In the genomic region with DNA sequence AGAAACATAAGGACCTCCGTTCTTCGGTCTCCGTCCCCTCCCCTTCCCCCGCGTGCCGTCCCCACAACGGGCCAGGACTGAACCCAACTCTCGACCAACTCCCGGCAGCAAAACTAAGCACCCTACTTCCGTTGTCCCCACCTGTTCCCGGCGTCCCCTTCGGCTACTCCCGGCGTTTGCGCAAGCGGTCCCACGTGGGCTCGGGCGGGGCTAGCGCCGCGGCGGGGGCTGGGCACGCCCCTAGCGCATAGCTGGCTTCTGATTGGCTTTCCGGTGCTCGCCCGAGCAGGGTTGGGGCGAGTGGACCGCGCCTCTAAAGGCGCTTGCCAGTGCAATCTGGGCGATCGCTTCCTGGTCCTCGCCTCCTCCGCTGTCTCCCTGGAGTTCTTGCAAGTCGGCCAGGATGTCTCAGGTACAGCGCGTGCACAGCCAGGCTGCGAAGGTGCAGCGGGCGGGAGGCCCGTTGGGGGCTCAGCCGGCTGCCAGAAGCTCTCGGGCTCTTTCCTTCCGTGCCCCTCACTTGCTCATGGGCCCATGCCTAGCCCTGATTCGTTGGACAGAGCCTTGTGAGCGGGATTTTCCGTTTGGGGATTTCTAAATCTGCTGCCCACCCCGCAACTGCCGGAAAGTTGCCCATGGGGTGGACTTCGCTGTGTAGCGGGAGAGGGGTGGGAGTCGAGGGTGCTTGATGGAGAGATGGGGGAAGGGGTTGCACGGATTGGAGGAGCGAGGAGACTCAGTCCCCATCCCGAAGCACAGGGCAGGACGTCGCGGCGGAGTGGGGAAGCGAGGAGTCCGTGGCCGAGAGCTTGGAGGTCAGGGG, we compare ENCODE assay signal across 1 cellular context.
TF ChIP-seq lines count a peak whose summit lies in the region.

TSS of gene C2orf76 (minus strand) at position 186 of the 823 bp plus-strand sequence. CDS start 26,875 bp downstream, outside the sequence.
TSS of gene DBI (plus strand) at position 329 of the 823 bp plus-strand sequence. CDS start at position 404, 75 bp downstream.

TF ChIP-seq in HepG2, 621 proteins besides CTCF, POLR2A, EP300 and RAD21 (continued from another document and continues in another):
- TF ChIP-seq UBTF (CRISPR knock-in tag; IDR thresholded peaks at IDR 0.05), result peak; percentile 61
- peak; percentile 89; the same call in 1 of the 2 replicates for TF ChIP-seq TBX2 (CRISPR knock-in tag; IDR thresholded peaks at IDR 0.05; ENCODE audit: borderline replicate concordance)
- peak; percentile 99 for TF ChIP-seq ZNF501 (CRISPR knock-in tag; IDR thresholded peaks at IDR 0.05)
- no peak; the same call in 1 of the 2 replicates for TF ChIP-seq EED (CRISPR knock-in tag; IDR thresholded peaks at IDR 0.05)
- TF ChIP-seq, protein P1, sequence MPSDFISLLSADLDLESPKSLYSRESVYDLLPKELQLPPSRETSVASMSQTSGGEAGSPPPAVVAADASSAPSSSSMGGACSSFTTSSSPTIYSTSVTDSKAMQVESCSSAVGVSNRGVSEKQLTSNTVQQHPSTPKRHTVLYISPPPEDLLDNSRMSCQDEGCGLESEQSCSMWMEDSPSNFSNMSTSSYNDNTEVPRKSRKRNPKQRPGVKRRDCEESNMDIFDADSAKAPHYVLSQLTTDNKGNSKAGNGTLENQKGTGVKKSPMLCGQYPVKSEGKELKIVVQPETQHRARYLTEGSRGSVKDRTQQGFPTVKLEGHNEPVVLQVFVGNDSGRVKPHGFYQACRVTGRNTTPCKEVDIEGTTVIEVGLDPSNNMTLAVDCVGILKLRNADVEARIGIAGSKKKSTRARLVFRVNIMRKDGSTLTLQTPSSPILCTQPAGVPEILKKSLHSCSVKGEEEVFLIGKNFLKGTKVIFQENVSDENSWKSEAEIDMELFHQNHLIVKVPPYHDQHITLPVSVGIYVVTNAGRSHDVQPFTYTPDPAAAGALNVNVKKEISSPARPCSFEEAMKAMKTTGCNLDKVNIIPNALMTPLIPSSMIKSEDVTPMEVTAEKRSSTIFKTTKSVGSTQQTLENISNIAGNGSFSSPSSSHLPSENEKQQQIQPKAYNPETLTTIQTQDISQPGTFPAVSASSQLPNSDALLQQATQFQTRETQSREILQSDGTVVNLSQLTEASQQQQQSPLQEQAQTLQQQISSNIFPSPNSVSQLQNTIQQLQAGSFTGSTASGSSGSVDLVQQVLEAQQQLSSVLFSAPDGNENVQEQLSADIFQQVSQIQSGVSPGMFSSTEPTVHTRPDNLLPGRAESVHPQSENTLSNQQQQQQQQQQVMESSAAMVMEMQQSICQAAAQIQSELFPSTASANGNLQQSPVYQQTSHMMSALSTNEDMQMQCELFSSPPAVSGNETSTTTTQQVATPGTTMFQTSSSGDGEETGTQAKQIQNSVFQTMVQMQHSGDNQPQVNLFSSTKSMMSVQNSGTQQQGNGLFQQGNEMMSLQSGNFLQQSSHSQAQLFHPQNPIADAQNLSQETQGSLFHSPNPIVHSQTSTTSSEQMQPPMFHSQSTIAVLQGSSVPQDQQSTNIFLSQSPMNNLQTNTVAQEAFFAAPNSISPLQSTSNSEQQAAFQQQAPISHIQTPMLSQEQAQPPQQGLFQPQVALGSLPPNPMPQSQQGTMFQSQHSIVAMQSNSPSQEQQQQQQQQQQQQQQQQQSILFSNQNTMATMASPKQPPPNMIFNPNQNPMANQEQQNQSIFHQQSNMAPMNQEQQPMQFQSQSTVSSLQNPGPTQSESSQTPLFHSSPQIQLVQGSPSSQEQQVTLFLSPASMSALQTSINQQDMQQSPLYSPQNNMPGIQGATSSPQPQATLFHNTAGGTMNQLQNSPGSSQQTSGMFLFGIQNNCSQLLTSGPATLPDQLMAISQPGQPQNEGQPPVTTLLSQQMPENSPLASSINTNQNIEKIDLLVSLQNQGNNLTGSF (CRISPR knock-in tag; IDR thresholded peaks at IDR 0.05), result 0 out of 2 replicates have a peak, but pooled peaks have one; percentile 70
- TF ChIP-seq SP5 (CRISPR knock-in tag; IDR thresholded peaks at IDR 0.05; ENCODE audit: borderline replicate concordance, low read depth), result peak; percentile 84
- TF ChIP-seq ZNF251 (CRISPR knock-in tag; IDR thresholded peaks at IDR 0.05), result no peak
- peak; percentile 22; the same call in 1 of the 2 replicates for TF ChIP-seq MTF2 (CRISPR knock-in tag; IDR thresholded peaks at IDR 0.05; ENCODE audit: borderline replicate concordance)
- TF ChIP-seq ZNF34 (CRISPR knock-in tag; IDR thresholded peaks at IDR 0.05; ENCODE audit: borderline replicate concordance), result peak; percentile 66; the same call in 1 of the 2 replicates
- peak; percentile 36; the same call in 1 of the 2 replicates for TF ChIP-seq NCOR1 (IDR thresholded peaks at IDR 0.05; ENCODE audit: borderline replicate concordance, low read length)
- peak; percentile 19; the same call in 1 of the 2 replicates for TF ChIP-seq ZNF749 (CRISPR knock-in tag; IDR thresholded peaks at IDR 0.05; ENCODE audit: borderline replicate concordance)
- peak; percentile 19; the same call in 1 of the 2 replicates for TF ChIP-seq TP53 (CRISPR knock-in tag; conservative IDR thresholded peaks at IDR 0.05)
- no peak for TF ChIP-seq HDAC6 (IDR thresholded peaks at IDR 0.05; ENCODE audit: low read depth, low read length)
- TF ChIP-seq GPN1 (CRISPR knock-in tag; IDR thresholded peaks at IDR 0.05; ENCODE audit: borderline replicate concordance), result 0 out of 2 replicates have a peak, but pooled peaks have one; percentile 18
- peak; percentile 96; the same call in 1 of the 2 replicates for TF ChIP-seq KDM4B (CRISPR knock-in tag; IDR thresholded peaks at IDR 0.05)
- no peak for TF ChIP-seq NR2F6 (IDR thresholded peaks at IDR 0.05)
- peak; percentile 80; the same call in 1 of the 2 replicates for TF ChIP-seq NR2F6 (CRISPR knock-in tag; IDR thresholded peaks at IDR 0.05)
- TF ChIP-seq ZNF44 (CRISPR knock-in tag; IDR thresholded peaks at IDR 0.05), result no peak; the same call in 1 of the 2 replicates
- no peak for TF ChIP-seq ZNF496 (CRISPR knock-in tag; IDR thresholded peaks at IDR 0.05; ENCODE audit: insufficient replicate concordance)
- peak; percentile 97; the same call in 1 of the 2 replicates for TF ChIP-seq SRY (CRISPR knock-in tag; IDR thresholded peaks at IDR 0.05)
- peak; percentile 87 for TF ChIP-seq HOXA3 (CRISPR knock-in tag; IDR thresholded peaks at IDR 0.05)
- TF ChIP-seq FOSL1 (CRISPR knock-in tag; IDR thresholded peaks at IDR 0.05; ENCODE audit: borderline replicate concordance), result no peak
- peak; percentile 98 for TF ChIP-seq DRAP1 (CRISPR knock-in tag; IDR thresholded peaks at IDR 0.05)
- TF ChIP-seq ZBTB14 (CRISPR knock-in tag; IDR thresholded peaks at IDR 0.05), result no peak
- TF ChIP-seq, protein P2, sequence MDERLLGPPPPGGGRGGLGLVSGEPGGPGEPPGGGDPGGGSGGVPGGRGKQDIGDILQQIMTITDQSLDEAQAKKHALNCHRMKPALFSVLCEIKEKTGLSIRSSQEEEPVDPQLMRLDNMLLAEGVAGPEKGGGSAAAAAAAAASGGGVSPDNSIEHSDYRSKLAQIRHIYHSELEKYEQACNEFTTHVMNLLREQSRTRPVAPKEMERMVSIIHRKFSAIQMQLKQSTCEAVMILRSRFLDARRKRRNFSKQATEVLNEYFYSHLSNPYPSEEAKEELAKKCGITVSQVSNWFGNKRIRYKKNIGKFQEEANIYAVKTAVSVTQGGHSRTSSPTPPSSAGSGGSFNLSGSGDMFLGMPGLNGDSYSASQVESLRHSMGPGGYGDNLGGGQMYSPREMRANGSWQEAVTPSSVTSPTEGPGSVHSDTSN (CRISPR knock-in tag; IDR thresholded peaks at IDR 0.05), result no peak
- TF ChIP-seq ZNF407 (CRISPR knock-in tag; IDR thresholded peaks at IDR 0.05; ENCODE audit: not compliant biosample characterization), result peak; percentile 48
- TF ChIP-seq MYC (CRISPR knock-in tag; IDR thresholded peaks at IDR 0.05; ENCODE audit: borderline replicate concordance), result peak; percentile 93
- no peak for TF ChIP-seq TBX3 (IDR thresholded peaks at IDR 0.05; ENCODE audit: borderline replicate concordance)
- no peak for TF ChIP-seq POLR2AphosphoS2 (IDR thresholded peaks at IDR 0.05; ENCODE audit: low read depth, low read length)
- no peak for TF ChIP-seq JUN (CRISPR knock-in tag; IDR thresholded peaks at IDR 0.05)
- peak; percentile 94 for TF ChIP-seq TSC22D2 (CRISPR knock-in tag; IDR thresholded peaks at IDR 0.05; ENCODE audit: borderline replicate concordance)
- 0 out of 2 replicates have a peak, but pooled peaks have one; percentile 51 for TF ChIP-seq ZNF33A (CRISPR knock-in tag; IDR thresholded peaks at IDR 0.05; ENCODE audit: borderline replicate concordance)
- TF ChIP-seq ZNF441 (CRISPR knock-in tag; IDR thresholded peaks at IDR 0.05; ENCODE audit: borderline replicate concordance), result peak; percentile 77; the same call in 1 of the 2 replicates
- peak; percentile 97 for TF ChIP-seq FOXK1 (CRISPR knock-in tag; IDR thresholded peaks at IDR 0.05; ENCODE audit: borderline replicate concordance, low read depth)
- TF ChIP-seq, protein P3, sequence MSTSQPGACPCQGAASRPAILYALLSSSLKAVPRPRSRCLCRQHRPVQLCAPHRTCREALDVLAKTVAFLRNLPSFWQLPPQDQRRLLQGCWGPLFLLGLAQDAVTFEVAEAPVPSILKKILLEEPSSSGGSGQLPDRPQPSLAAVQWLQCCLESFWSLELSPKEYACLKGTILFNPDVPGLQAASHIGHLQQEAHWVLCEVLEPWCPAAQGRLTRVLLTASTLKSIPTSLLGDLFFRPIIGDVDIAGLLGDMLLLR (CRISPR knock-in tag; IDR thresholded peaks at IDR 0.05), result peak; percentile 35
- no peak for TF ChIP-seq TCF12 (IDR thresholded peaks at IDR 0.05)
- no peak; the same call in none of the 2 replicates for TF ChIP-seq TCF12 (CRISPR knock-in tag; IDR thresholded peaks at IDR 0.05)
